Comparison of ENCODE assay signal across 2 cellular contexts in the genomic region with DNA sequence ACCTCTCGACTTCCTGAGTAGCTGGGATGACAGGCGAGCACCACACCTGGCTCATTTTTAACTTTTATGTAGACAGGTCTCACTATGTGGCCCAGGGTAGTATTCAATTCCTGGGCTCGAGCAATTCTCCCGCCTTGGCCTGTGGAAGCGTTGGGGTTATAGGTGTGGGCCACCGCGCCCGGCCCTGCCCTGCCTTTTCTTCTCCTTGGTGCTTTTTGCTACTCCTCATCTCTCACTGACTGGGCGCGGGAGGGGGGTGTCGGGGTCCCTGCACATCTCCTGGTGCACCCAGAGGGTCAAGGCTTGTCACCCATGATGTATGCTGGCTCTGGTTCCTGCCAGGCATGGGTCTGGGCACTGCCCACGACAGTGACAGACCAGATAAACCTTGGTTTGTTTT.
A peak's percentile ranks its signal among the peaks of the same experiment; 100 is the strongest.
TF ChIP-seq lines count a peak whose summit lies in the region.

No MANE protein-coding gene starts in this region.

TF ChIP-seq in HepG2, 621 proteins besides CTCF, POLR2A, EP300 and RAD21:
- TF ChIP-seq NFKBIZ (CRISPR knock-in tag; IDR thresholded peaks at IDR 0.05), result no peak
- 0 out of 2 replicates have a peak, but pooled peaks have one; percentile 11 for TF ChIP-seq SRY (CRISPR knock-in tag; IDR thresholded peaks at IDR 0.05)
- no peak for TF ChIP-seq ZNF383 (CRISPR knock-in tag; IDR thresholded peaks at IDR 0.05; ENCODE audit: borderline replicate concordance)
- peak; percentile 17 for TF ChIP-seq AGO2 (optimal IDR thresholded peaks at IDR 0.05; ENCODE audit: low read depth, low read length)
- TF ChIP-seq HNRNPL (IDR thresholded peaks at IDR 0.05; ENCODE audit: low read depth, low read length), result 0 out of 2 replicates have a peak, but pooled peaks have one; percentile 27
- no peak for TF ChIP-seq ZNF83 (CRISPR knock-in tag; IDR thresholded peaks at IDR 0.05; ENCODE audit: borderline replicate concordance)

TF ChIP-seq in WTC11, 78 proteins besides CTCF, POLR2A, EP300 and RAD21:
- TF ChIP-seq FOXJ3 (CRISPR knock-in tag; IDR thresholded peaks at IDR 0.05; ENCODE audit: borderline replicate concordance) (no peak), SOX15 (CRISPR knock-in tag; IDR thresholded peaks at IDR 0.05) (no peak), ZNF263 (CRISPR knock-in tag; IDR thresholded peaks at IDR 0.05; ENCODE audit: low read depth) (no peak), SP1 (CRISPR knock-in tag; conservative IDR thresholded peaks at IDR 0.05) (no peak), NFYB (CRISPR knock-in tag; conservative IDR thresholded peaks at IDR 0.05; ENCODE audit: low read depth) (no peak), NFE2L1 (CRISPR knock-in tag; IDR thresholded peaks at IDR 0.05) (no peak)
- TF ChIP-seq, protein P1, sequence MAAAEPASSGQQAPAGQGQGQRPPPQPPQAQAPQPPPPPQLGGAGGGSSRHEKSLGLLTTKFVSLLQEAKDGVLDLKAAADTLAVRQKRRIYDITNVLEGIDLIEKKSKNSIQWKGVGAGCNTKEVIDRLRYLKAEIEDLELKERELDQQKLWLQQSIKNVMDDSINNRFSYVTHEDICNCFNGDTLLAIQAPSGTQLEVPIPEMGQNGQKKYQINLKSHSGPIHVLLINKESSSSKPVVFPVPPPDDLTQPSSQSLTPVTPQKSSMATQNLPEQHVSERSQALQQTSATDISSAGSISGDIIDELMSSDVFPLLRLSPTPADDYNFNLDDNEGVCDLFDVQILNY (CRISPR knock-in tag; IDR thresholded peaks at IDR 0.05), result no peak
- TF ChIP-seq, protein P2, sequence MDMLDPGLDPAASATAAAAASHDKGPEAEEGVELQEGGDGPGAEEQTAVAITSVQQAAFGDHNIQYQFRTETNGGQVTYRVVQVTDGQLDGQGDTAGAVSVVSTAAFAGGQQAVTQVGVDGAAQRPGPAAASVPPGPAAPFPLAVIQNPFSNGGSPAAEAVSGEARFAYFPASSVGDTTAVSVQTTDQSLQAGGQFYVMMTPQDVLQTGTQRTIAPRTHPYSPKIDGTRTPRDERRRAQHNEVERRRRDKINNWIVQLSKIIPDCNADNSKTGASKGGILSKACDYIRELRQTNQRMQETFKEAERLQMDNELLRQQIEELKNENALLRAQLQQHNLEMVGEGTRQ (CRISPR knock-in tag; IDR thresholded peaks at IDR 0.05), result no peak
- TF ChIP-seq, protein P3, sequence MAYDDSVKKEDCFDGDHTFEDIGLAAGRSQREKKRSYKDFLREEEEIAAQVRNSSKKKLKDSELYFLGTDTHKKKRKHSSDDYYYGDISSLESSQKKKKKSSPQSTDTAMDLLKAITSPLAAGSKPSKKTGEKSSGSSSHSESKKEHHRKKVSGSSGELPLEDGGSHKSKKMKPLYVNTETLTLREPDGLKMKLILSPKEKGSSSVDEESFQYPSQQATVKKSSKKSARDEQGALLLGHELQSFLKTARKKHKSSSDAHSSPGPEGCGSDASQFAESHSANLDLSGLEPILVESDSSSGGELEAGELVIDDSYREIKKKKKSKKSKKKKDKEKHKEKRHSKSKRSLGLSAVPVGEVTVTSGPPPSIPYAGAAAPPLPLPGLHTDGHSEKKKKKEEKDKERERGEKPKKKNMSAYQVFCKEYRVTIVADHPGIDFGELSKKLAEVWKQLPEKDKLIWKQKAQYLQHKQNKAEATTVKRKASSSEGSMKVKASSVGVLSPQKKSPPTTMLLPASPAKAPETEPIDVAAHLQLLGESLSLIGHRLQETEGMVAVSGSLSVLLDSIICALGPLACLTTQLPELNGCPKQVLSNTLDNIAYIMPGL (CRISPR knock-in tag; IDR thresholded peaks at IDR 0.05), result no peak
- TF ChIP-seq, protein P4, sequence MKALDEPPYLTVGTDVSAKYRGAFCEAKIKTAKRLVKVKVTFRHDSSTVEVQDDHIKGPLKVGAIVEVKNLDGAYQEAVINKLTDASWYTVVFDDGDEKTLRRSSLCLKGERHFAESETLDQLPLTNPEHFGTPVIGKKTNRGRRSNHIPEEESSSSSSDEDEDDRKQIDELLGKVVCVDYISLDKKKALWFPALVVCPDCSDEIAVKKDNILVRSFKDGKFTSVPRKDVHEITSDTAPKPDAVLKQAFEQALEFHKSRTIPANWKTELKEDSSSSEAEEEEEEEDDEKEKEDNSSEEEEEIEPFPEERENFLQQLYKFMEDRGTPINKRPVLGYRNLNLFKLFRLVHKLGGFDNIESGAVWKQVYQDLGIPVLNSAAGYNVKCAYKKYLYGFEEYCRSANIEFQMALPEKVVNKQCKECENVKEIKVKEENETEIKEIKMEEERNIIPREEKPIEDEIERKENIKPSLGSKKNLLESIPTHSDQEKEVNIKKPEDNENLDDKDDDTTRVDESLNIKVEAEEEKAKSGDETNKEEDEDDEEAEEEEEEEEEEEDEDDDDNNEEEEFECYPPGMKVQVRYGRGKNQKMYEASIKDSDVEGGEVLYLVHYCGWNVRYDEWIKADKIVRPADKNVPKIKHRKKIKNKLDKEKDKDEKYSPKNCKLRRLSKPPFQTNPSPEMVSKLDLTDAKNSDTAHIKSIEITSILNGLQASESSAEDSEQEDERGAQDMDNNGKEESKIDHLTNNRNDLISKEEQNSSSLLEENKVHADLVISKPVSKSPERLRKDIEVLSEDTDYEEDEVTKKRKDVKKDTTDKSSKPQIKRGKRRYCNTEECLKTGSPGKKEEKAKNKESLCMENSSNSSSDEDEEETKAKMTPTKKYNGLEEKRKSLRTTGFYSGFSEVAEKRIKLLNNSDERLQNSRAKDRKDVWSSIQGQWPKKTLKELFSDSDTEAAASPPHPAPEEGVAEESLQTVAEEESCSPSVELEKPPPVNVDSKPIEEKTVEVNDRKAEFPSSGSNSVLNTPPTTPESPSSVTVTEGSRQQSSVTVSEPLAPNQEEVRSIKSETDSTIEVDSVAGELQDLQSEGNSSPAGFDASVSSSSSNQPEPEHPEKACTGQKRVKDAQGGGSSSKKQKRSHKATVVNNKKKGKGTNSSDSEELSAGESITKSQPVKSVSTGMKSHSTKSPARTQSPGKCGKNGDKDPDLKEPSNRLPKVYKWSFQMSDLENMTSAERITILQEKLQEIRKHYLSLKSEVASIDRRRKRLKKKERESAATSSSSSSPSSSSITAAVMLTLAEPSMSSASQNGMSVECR (CRISPR knock-in tag; IDR thresholded peaks at IDR 0.05; ENCODE audit: borderline replicate concordance), result no peak
